8 cellular contexts compared by ENCODE assay signal in the genomic region with DNA sequence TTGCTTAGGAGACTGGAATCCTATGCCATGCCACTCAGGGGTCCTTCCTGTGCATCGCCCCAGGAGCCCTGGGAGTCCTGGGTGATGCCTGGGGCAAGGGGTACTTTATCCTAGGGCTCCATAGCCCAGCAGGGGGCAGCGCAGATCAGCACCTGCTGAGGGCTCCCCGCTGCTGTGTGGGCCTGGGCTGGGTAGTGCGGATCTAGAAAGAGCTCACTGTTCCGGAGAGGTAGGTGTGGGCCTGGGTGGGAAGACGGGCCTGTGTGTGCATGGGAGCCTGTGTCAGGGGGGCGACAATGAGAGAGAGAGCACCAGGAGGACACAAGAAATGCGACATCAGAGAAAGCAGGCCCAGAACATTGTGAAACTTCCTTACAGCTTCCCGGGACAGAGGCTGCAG. TPM values are rescaled to one million over a fixed set of nuclear protein-coding genes. Genes with fewer than 3 reads are reported as not detected.
A peak's percentile ranks its signal among the peaks of the same experiment; 100 is the strongest.
DNase-seq lines count a peak whose midpoint lies in the region; ATAC-seq and TF ChIP-seq lines count a peak whose summit lies in the region.

No MANE protein-coding gene starts in this region.

- no peak for TF ChIP-seq EP300 in neural cell (conservative IDR thresholded peaks at IDR 0.05; ENCODE audit: poor library complexity, severe bottlenecking)

- H3K27me3 ChIP-seq in SU-DHL-6 (ENCODE audit: low read length) (no peaks in the 10 kb centered on the region), neural cell (ENCODE audit: insufficient read depth, low read depth, low read length) (no peaks in the 10 kb centered on the region)

- H3K4me3 Mint-ChIP-seq in activated T-helper 1 cell treated with anti-CD3 and anti-CD28 coated beads, Interleukin-12 subunit alpha, Interleukin-12 subunit beta, Interleukin-2, Interleukin-4 antibody, amounts not matched to agents 30 ng/mL and 10 ng/mL and 1 ng/mL, durations not matched to agents 14 hours and 24 hours and 36 hours, result no peak overlapping the region

- peak; percentile 33 for TF ChIP-seq RAD21 in neural cell (conservative IDR thresholded peaks at IDR 0.05)

- H3K9me3 ChIP-seq in SU-DHL-6 (ENCODE audit: insufficient read depth, low read length) (no peaks in the 10 kb centered on the region), neural cell (ENCODE audit: low read length) (no peaks in the 10 kb centered on the region)

- H3K9me2 ChIP-seq in SU-DHL-6 (replicated peaks; ENCODE audit: insufficient read depth, low read length) (no peaks in the 10 kb centered on the region), neural cell (ENCODE audit: insufficient read depth, low read length) (no peaks in the 10 kb centered on the region)

- H3K27ac ChIP-seq in 22Rv1 (no peak overlapping the region), SU-DHL-6 (ENCODE audit: low read depth, low read length) (no peak overlapping the region), neural cell (ENCODE audit: low read length) (no peak overlapping the region)

- TF ChIP-seq POLR2A in erythroblast (IDR thresholded peaks at IDR 0.05; ENCODE audit: low read length), result no peak

- TF ChIP-seq CTCF in 22Rv1 (IDR thresholded peaks at IDR 0.05) (peak; percentile 76), GM12873 (IDR thresholded peaks at IDR 0.05; ENCODE audit: insufficient read depth, low read depth, low read length, missing control alignments) (peak; percentile 66), SU-DHL-6 (IDR thresholded peaks at IDR 0.05; ENCODE audit: insufficient read depth, low read length, poor library complexity, severe bottlenecking) (peak; percentile 44), neural cell (IDR thresholded peaks at IDR 0.05; ENCODE audit: poor library complexity, severe bottlenecking) (peak; percentile 46)

- peak; percentile 41 to 63 for DNase-seq in erythroblast (lab: John Stamatoyannopoulos, UW)
- DNase-seq in activated T-helper 1 cell treated with anti-CD3 and anti-CD28 coated beads, Interleukin-12 subunit alpha, Interleukin-12 subunit beta, Interleukin-2, Interleukin-4 antibody, amounts not matched to agents 30 ng/mL and 10 ng/mL and 1 ng/mL, durations not matched to agents 14 hours and 24 hours and 36 hours (ENCODE audit: low spot score), result no peak
- no peak for DNase-seq in NCI-H748 (lab: John Stamatoyannopoulos, UW; ENCODE audit: unreplicated experiment)

- H3K9me3 Mint-ChIP-seq in activated T-helper 1 cell treated with anti-CD3 and anti-CD28 coated beads, Interleukin-12 subunit alpha, Interleukin-12 subunit beta, Interleukin-2, Interleukin-4 antibody, amounts not matched to agents 30 ng/mL and 10 ng/mL and 1 ng/mL, durations not matched to agents 14 hours and 24 hours and 36 hours, result no peaks in the 10 kb centered on the region

- H3K4me3 ChIP-seq in SU-DHL-6 (ENCODE audit: insufficient read depth, low read length, poor library complexity, severe bottlenecking) (no peak overlapping the region), neural cell (ENCODE audit: low read length) (no peak overlapping the region)

- H3K36me3 ChIP-seq in SU-DHL-6 (ENCODE audit: low read length), result no peaks in the 10 kb centered on the region
- no peaks in the 10 kb centered on the region for H3K36me3 ChIP-seq in neural cell (ENCODE audit: insufficient read depth, low read length)

- no peaks in the 10 kb centered on the region for H4K20me1 ChIP-seq in SU-DHL-6 (ENCODE audit: low read depth, low read length)
- no peaks in the 10 kb centered on the region for H4K20me1 ChIP-seq in neural cell (ENCODE audit: insufficient read depth)

- no peaks in the 10 kb centered on the region for H3K27me3 Mint-ChIP-seq in activated T-helper 1 cell treated with anti-CD3 and anti-CD28 coated beads, Interleukin-12 subunit alpha, Interleukin-12 subunit beta, Interleukin-2, Interleukin-4 antibody, amounts not matched to agents 30 ng/mL and 10 ng/mL and 1 ng/mL, durations not matched to agents 14 hours and 24 hours and 36 hours (ENCODE audit: insufficient read depth)

- H3K4me2 ChIP-seq in SU-DHL-6 (ENCODE audit: low read depth, low read length, poor library complexity, severe bottlenecking), result no peak overlapping the region
- H3K4me2 ChIP-seq in neural cell (ENCODE audit: low read length), result no peak overlapping the region

- H3K79me2 ChIP-seq in SU-DHL-6 (ENCODE audit: insufficient read depth, low read length) (no peaks in the 10 kb centered on the region), neural cell (replicated peaks; ENCODE audit: insufficient read depth, low read length) (no peaks in the 10 kb centered on the region)

- H3K27ac Mint-ChIP-seq in activated T-helper 1 cell treated with anti-CD3 and anti-CD28 coated beads, Interleukin-12 subunit alpha, Interleukin-12 subunit beta, Interleukin-2, Interleukin-4 antibody, amounts not matched to agents 30 ng/mL and 10 ng/mL and 1 ng/mL, durations not matched to agents 14 hours and 24 hours and 36 hours, result no peak overlapping the region

- no peak overlapping the region for H2AFZ ChIP-seq in SU-DHL-6 (ENCODE audit: low read depth, low read length, severe bottlenecking)
- no peak overlapping the region for H2AFZ ChIP-seq in neural cell (ENCODE audit: low read depth, low read length)

- ATAC-seq in GM18870 (IDR thresholded peaks at IDR 0.05; ENCODE audit: unreplicated experiment), result no peak

- no peaks in the 10 kb centered on the region for H3K4me1 Mint-ChIP-seq in activated T-helper 1 cell treated with anti-CD3 and anti-CD28 coated beads, Interleukin-12 subunit alpha, Interleukin-12 subunit beta, Interleukin-2, Interleukin-4 antibody, amounts not matched to agents 30 ng/mL and 10 ng/mL and 1 ng/mL, durations not matched to agents 14 hours and 24 hours and 36 hours (ENCODE audit: low read depth)

- H3K36me3 Mint-ChIP-seq in activated T-helper 1 cell treated with anti-CD3 and anti-CD28 coated beads, Interleukin-12 subunit alpha, Interleukin-12 subunit beta, Interleukin-2, Interleukin-4 antibody, amounts not matched to agents 30 ng/mL and 10 ng/mL and 1 ng/mL, durations not matched to agents 14 hours and 24 hours and 36 hours (ENCODE audit: low read depth), result no peaks in the 10 kb centered on the region

- intact Hi-C loops in activated T-helper 1 cell treated with anti-CD3 and anti-CD28 coated beads, Interleukin-12 subunit alpha, Interleukin-12 subunit beta, Interleukin-2, Interleukin-4 antibody, amounts not matched to agents 30 ng/mL and 10 ng/mL and 1 ng/mL, durations not matched to agents 14 hours and 24 hours and 36 hours (cut with micrococcal nuclease), result no loop called here

- H3F3A ChIP-seq in SU-DHL-6 (ENCODE audit: insufficient read depth) (no peaks in the 10 kb centered on the region), neural cell (ENCODE audit: insufficient read depth, low read length, poor library complexity, severe bottlenecking) (no peaks in the 10 kb centered on the region)

- H3K9ac ChIP-seq in SU-DHL-6 (ENCODE audit: low read length), result no peak overlapping the region
- no peak overlapping the region for H3K9ac ChIP-seq in neural cell (ENCODE audit: low read length)

TF ChIP-seq in neural cell, 6 proteins besides CTCF, POLR2A, EP300 and RAD21:
- TF ChIP-seq POLR2AphosphoS5 (IDR thresholded peaks at IDR 0.05) (no peak), SMC3 (conservative IDR thresholded peaks at IDR 0.05; ENCODE audit: poor library complexity) (peak; percentile 31)

RNA-seq across cellular contexts. Expression of a gene that starts 11.4 kb away (rescaled TPM):
- polyA plus RNA-seq in neural cell, result 17.3 and 24.8 TPM in 2 replicates
- polyA minus RNA-seq in neural cell, result 29.0 and 31.4 TPM in 2 replicates
- 0.05 TPM in 1 of 2 replicates, not detected in the other for total RNA-seq in activated T-helper 1 cell treated with anti-CD3 and anti-CD28 coated beads, Interleukin-12 subunit alpha, Interleukin-12 subunit beta, Interleukin-2, Interleukin-4 antibody, amounts not matched to agents 30 ng/mL and 10 ng/mL and 1 ng/mL, durations not matched to agents 14 hours and 24 hours and 36 hours

Comparison
In these comparisons a context has a peak if more than half of its experiments do, and no peak if none do; other contexts are left out.
1. DNase-seq: peak in erythroblast (2 of 2); none in activated T-helper 1 cell treated with anti-CD3 and anti-CD28 coated beads, Interleukin-12 subunit alpha, Interleukin-12 subunit beta, Interleukin-2, Interleukin-4 antibody, amounts not matched to agents 30 ng/mL and 10 ng/mL and 1 ng/mL, durations not matched to agents 14 hours and 24 hours and 36 hours (single experiment) and NCI-H748 (single experiment).
2. Peak in every context shown above with its lines, with median percentiles within 50 percentile points of each other: CTCF ChIP-seq.